Comparison of ENCODE assay signal across 8 cellular contexts in the genomic region with DNA sequence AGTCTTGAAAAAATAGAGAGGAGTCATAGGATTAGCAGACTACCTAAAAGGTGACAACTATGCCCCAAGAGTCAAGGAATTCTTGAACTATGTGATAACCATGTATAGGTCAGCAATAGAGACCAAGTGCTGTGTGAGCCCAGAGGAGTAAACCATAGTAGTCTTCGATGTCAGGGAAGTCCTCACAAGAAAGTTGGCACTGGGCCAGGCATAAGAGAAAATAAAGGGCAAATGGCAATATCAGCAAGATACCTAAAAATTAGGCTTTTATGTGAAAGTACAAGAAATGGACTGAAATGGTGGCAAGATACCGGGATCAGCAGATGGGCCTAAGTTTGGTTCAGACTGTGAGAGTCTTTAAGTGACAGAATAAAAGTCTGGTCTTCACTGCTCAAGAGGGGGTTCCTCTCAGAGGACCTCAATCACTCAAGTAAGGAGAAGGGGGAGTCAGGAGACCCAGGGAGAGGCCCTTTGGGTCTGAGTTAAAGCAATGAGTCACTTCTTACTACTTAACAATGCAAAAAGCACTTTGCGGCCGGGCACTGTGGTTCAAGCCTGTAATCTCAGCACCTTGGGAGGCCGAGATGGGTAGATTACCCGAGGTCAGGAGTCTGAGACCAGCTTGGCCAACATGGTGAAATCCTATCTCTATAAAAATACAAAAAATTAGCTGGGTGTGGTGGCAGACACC.
A peak's percentile ranks its signal among the peaks of the same experiment; 100 is the strongest.
DNase-seq lines count a peak whose midpoint lies in the region; ATAC-seq and TF ChIP-seq lines count a peak whose summit lies in the region.

No MANE protein-coding gene starts in this region.

- TF ChIP-seq CTCF in GM06990 (IDR thresholded peaks at IDR 0.05; ENCODE audit: insufficient read depth, low read length, poor library complexity, severe bottlenecking) (no peak), esophagus squamous epithelium (IDR thresholded peaks at IDR 0.05) (no peak), heart right ventricle (IDR thresholded peaks at IDR 0.05) (no peak)

- H3K27ac ChIP-seq in esophagus squamous epithelium: peak overlapping the region in 3 of 4 donors; percentile 50 to 61 (median 54)
- H3K27ac ChIP-seq in heart right ventricle: no peak overlapping the region

- no peaks in the 10 kb centered on the region for H3K27me3 ChIP-seq in GM06990 (replicated peaks; ENCODE audit: control insufficient read depth, insufficient read depth, low read length)
- H3K27me3 ChIP-seq in esophagus squamous epithelium: no peaks in the 10 kb centered on the region
- H3K27me3 ChIP-seq in heart right ventricle: no peaks in the 10 kb centered on the region
- H3K27me3 ChIP-seq in HAP-1 (ENCODE audit: low read depth): no peaks in the 10 kb centered on the region

- in situ Hi-C loops in HAP-1 (cut with MboI; ENCODE audit: low sequenced_read_pairs): no loop called here

- H3K4me3 ChIP-seq in GM06990 (replicated peaks; ENCODE audit: low read depth, low read length): no peak overlapping the region
- no peak overlapping the region for H3K4me3 ChIP-seq in esophagus squamous epithelium
- H3K4me3 ChIP-seq in heart right ventricle: no peak overlapping the region
- no peak overlapping the region for H3K4me3 ChIP-seq in HAP-1

- ATAC-seq in GM21447 (IDR thresholded peaks at IDR 0.05; ENCODE audit: unreplicated experiment) (peak; percentile 57), HG03558 (IDR thresholded peaks at IDR 0.05; ENCODE audit: extremely low read depth, unreplicated experiment) (peak; percentile 51), heart right ventricle (no peak)

- WGBS in esophagus squamous epithelium, 2 donors: 70 to 74% methylated on average over 3 to 6 of the region's 6 CpGs
- 84 to 88% methylated on average over 6 of the region's 6 CpGs for WGBS in heart right ventricle, 2 donors

- intact Hi-C loops in esophagus squamous epithelium (cut with DNase I) (no loop called here), heart right ventricle (cut with DNase I) (no loop called here)

- no peak for TF ChIP-seq POLR2A in esophagus squamous epithelium (IDR thresholded peaks at IDR 0.05)

- H3K36me3 ChIP-seq in GM06990 (ENCODE audit: control insufficient read depth, insufficient read depth, low read length): no peaks in the 10 kb centered on the region
- H3K36me3 ChIP-seq in esophagus squamous epithelium: no peaks in the 10 kb centered on the region
- H3K36me3 ChIP-seq in heart right ventricle: no peaks in the 10 kb centered on the region
- H3K36me3 ChIP-seq in HAP-1 (replicated peaks): no peaks in the 10 kb centered on the region

- H3K9me3 ChIP-seq in esophagus squamous epithelium: no peaks in the 10 kb centered on the region
- H3K9me3 ChIP-seq in heart right ventricle: no peaks in the 10 kb centered on the region
- no peaks in the 10 kb centered on the region for H3K9me3 ChIP-seq in HAP-1

- H3K4me1 ChIP-seq in esophagus squamous epithelium: peaks cover 3 to 16% (median 4%) of the 10 kb centered on the region in 3 donors
- peaks cover 0 to 13% (median 0%) of the 10 kb centered on the region in 9 donors for H3K4me1 ChIP-seq in heart right ventricle
- H3K4me1 ChIP-seq in HAP-1: no peaks in the 10 kb centered on the region

- DNase-seq in GM06990 (ENCODE audit: extremely low read depth, insufficient read length) (peak; percentile 65), esophagus squamous epithelium (lab: John Stamatoyannopoulos, UW) (no peak), heart right ventricle (no peak), NCI-H1436 treated with DMSO at 0.1 percent for 48 hours (lab: John Stamatoyannopoulos, UW) (no peak), DMS53 (lab: John Stamatoyannopoulos, UW) (no peak), HAP-1 (ENCODE audit: low spot score in 2 of 2) (no peak)

Comparison
In these comparisons a context has a peak if more than half of its experiments do, and no peak if none do; other contexts are left out.
1. ATAC-seq: peak in GM21447 (single experiment) and HG03558 (single experiment); none in heart right ventricle (0 of 8).
2. H3K27ac ChIP-seq: peak in esophagus squamous epithelium (3 of 4); none in heart right ventricle (0 of 10).